In the genomic region with DNA sequence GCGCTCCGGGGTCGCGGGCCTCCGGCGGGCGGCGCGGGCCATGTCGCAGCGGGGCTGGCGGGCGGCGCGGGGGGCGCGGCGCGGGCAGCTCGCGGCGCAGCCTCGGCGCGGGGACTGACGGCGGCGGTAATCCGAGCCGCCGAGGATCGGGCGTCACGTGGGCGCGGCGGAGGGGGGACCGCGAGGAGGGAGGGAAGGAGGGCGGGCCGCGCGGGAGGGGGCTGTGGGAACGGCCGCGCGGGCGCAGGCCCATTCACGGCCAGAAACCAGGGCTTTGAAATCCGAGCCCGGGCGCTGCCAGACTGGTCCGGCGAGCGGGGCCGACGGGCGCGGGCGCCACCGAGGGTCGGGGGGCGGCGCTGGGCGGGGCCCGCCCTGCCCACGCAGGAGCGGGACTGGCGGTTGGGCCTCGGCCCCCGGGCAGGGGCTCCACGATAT, we compare ENCODE assay signal across 8 cellular contexts. TPM values are rescaled to one million over a fixed set of nuclear protein-coding genes. Genes with fewer than 3 reads are reported as not detected.
DNase-seq lines count a peak whose midpoint lies in the region; ATAC-seq and TF ChIP-seq lines count a peak whose summit lies in the region.

A gene with protein sequence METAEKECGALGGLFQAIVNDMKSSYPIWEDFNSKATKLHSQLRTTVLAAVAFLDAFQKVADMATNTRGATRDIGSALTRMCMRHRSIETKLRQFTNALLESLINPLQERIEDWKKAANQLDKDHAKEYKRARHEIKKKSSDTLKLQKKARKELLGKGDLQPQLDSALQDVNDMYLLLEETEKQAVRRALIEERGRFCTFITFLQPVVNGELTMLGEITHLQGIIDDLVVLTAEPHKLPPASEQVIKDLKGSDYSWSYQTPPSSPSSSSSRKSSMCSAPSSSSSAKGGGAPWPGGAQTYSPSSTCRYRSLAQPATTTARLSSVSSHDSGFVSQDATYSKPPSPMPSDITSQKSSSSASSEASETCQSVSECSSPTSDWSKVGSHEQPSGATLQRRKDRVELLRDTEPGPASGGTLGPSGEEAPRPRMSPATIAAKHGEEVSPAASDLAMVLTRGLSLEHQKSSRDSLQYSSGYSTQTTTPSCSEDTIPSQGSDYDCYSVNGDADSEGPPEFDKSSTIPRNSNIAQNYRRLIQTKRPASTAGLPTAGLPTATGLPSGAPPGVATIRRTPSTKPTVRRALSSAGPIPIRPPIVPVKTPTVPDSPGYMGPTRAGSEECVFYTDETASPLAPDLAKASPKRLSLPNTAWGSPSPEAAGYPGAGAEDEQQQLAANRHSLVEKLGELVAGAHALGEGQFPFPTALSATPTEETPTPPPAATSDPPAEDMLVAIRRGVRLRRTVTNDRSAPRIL (minus strand): TSS at position 116 of the 438 bp plus-strand sequence. CDS start 262 bp downstream, outside the sequence.

- H3K9me3 Mint-ChIP-seq in Calu3 (ENCODE audit: low read depth, unreplicated experiment), result no peaks in the 10 kb centered on the region

- no peak for TF ChIP-seq CTCF in Calu3 (IDR thresholded peaks at IDR 0.05; ENCODE audit: unreplicated experiment)
- TF ChIP-seq CTCF in choroid plexus epithelial cell (conservative IDR thresholded peaks at IDR 0.05; ENCODE audit: low read depth, low read length), result no peak

- H3K27me3 ChIP-seq in HUES64 (ENCODE audit: insufficient read depth, low read length), result no peaks in the 10 kb centered on the region

- no TSS peak for BruUV-seq in Calu3 (replicated peaks; lab: Mats Ljungman, UMichigan)

- H3K27ac ChIP-seq in HUES64 (ENCODE audit: low read depth, low read length), result no peak within 1 kb of the TSS
- peak within 1 kb of the TSS in 20 of 21 experiments; percentile 21 to 94 (median 84) for H3K27ac ChIP-seq in skin epidermis

- DNase-seq in Calu3, result peak; percentile 76
- peak; percentile 73 for DNase-seq in SHP77 treated with DMSO at 0.1 percent for 48 hours (lab: John Stamatoyannopoulos, UW)
- DNase-seq in choroid plexus epithelial cell (ENCODE audit: low read depth), result peak; percentile 89
- peak; percentile 69 for DNase-seq in inferior parietal cortex (ENCODE audit: extremely low spot score)

- peaks cover 16% of the 10 kb centered on the region for H3K4me1 ChIP-seq in HUES64 (ENCODE audit: insufficient read depth, low read length)

- under 1% methylated on average over 72 of the region's 72 CpGs for WGBS in HUES64

- no peak for ATAC-seq in GM19397 (IDR thresholded peaks at IDR 0.05; ENCODE audit: unreplicated experiment)
- no peak for ATAC-seq in HG02970 (IDR thresholded peaks at IDR 0.05; ENCODE audit: low FRiP score, unreplicated experiment)

- H3K36me3 ChIP-seq in HUES64 (ENCODE audit: insufficient read depth, low read length), result no peaks in the 10 kb centered on the region

- CTCF ChIA-PET in Calu3 (lab: Charles Lee), result no interaction called here

- H3K27me3 Mint-ChIP-seq in Calu3 (ENCODE audit: unreplicated experiment), result no peaks in the 10 kb centered on the region

- peak within 1 kb of the TSS; percentile 76 for H3K4me3 Mint-ChIP-seq in Calu3 (ENCODE audit: low read depth, unreplicated experiment)

- no peaks in the 10 kb centered on the region for H3K9me3 ChIP-seq in HUES64 (ENCODE audit: insufficient read depth, low read depth, low read length)

- peak within 1 kb of the TSS; percentile 67 for H3K4me3 ChIP-seq in HUES64 (ENCODE audit: low read length)
- H3K4me3 ChIP-seq in choroid plexus epithelial cell (ENCODE audit: low read depth, low read length), result peak within 1 kb of the TSS; percentile 85
- peak within 1 kb of the TSS; percentile 43 to 68 (median 59) for H3K4me3 ChIP-seq in skin epidermis

- peak within 1 kb of the TSS; percentile 75 for H3K9ac ChIP-seq in HUES64 (ENCODE audit: low read depth, low read length)

- H3K27ac Mint-ChIP-seq in Calu3 (ENCODE audit: unreplicated experiment), result peak within 1 kb of the TSS; percentile 77

- intact Hi-C loops in Calu3 (cut with micrococcal nuclease; ENCODE audit: unreplicated experiment), result loop anchor here (10.0 kb wide), 2 partner anchors 59 to 89 kb away; no protein-coding TSS in a partner anchor

- peaks cover 34% of the 10 kb centered on the region for H3K36me3 Mint-ChIP-seq in Calu3 (ENCODE audit: insufficient read depth, unreplicated experiment)

- peaks cover 14% of the 10 kb centered on the region for H3K4me1 Mint-ChIP-seq in Calu3 (ENCODE audit: low read depth, unreplicated experiment)

RNA-seq across cellular contexts. Expression of the gene that starts here (rescaled TPM):
- 27.1 and 28.3 TPM in 2 replicates for total RNA-seq in Calu3 (2022)
- 35.2 TPM for polyA plus RNA-seq in HUES64 (2013, experiment 1 of 2)
- polyA plus RNA-seq in HUES64 (2013, experiment 2 of 2), result 34.0 TPM
